22 cellular contexts compared by ENCODE assay signal in genomic region chr22:46416537-46417267, GRCh38.
DNase-seq lines count a peak whose midpoint lies in the region; ATAC-seq and TF ChIP-seq lines count a peak whose summit lies in the region.
"Had no signal": no experiment of that assay in that cellular context is flagged by ENCODE, and none has a peak within 500 bp of the region (broad histone marks: within the 10 kb centered on the region; RNA-seq: fewer than 3 reads in every experiment).

No MANE protein-coding gene starts in this region.

- H3K36me3 Mint-ChIP-seq in brain: no peaks in the 10 kb centered on the region

- peak; percentile 11 to 59 for DNase-seq in cardiac muscle cell (ENCODE audit: low read depth in 1 of 2, low spot score in 1 of 2)
- DNase-seq in left cardiac atrium: no peak
- peak; percentile 95 for DNase-seq in kidney tubule cell (ENCODE audit: low spot score)
- DNase-seq in MV-4-11 (lab: John Stamatoyannopoulos, UW): no peak
- DNase-seq in amniotic stem cell (lab: John Stamatoyannopoulos, UW): no peak
- DNase-seq in DMS114 treated with DMSO at 0.1 percent for 48 hours (lab: John Stamatoyannopoulos, UW; ENCODE audit: unreplicated experiment): no peak
- DNase-seq: activated CD4-positive, alpha-beta T cell treated with anti-CD3 and anti-CD28 coated beads, Interleukin-2, amount 50 U/mL, for 48 hours; activated naive CD4-positive, alpha-beta T cell treated with Interleukin-2 at 50 U/mL for 16 hours; activated T-cell treated with anti-CD3 and anti-CD28 coated beads, Interleukin-2, amount 50 U/mL, for 1 hour; CD4-positive, alpha-beta T cell; DMS79 treated with DMSO at 0.1 percent for 48 hours; erythroblast; glutamatergic neuron; mammary epithelial cell; naive B cell; NCI-H2029; NCI-H446; stimulated activated CD4-positive, alpha-beta T cell treated with anti-CD3 and anti-CD28 coated beads, Interleukin-12 subunit alpha, Interleukin-12 subunit beta, amount 100 ng/mL, for 4 hours had no signal

- H3K27ac ChIP-seq in cardiac muscle cell: peak overlapping the region; percentile 89
- H3K27ac ChIP-seq: suprapubic skin, VCaP had no signal

- H3K4me3 ChIP-seq in cardiac muscle cell: no peak overlapping the region
- H3K4me3 ChIP-seq: suprapubic skin had no signal

- no peaks in the 10 kb centered on the region for H3K36me3 ChIP-seq in cardiac muscle cell

- no peak overlapping the region for H3K4me3 Mint-ChIP-seq in brain
- H3K4me3 Mint-ChIP-seq: CD4-positive, alpha-beta T cell; naive B cell had no signal

- H3K4me1 ChIP-seq in cardiac muscle cell (ENCODE audit: low read depth): peaks cover 23% of the 10 kb centered on the region
- H3K4me1 ChIP-seq: suprapubic skin had no signal

- H3K27ac Mint-ChIP-seq in brain: peak overlapping the region in 3 of 5 experiments; percentile 18 to 41 (median 41)
- H3K27ac Mint-ChIP-seq: CD4-positive, alpha-beta T cell had no signal

- H3K27me3 ChIP-seq in cardiac muscle cell: no peaks in the 10 kb centered on the region
- H3K27me3 ChIP-seq: suprapubic skin had no signal

- intact Hi-C loops in left cardiac atrium (cut with DNase I): no loop called here

- H3K9me3 ChIP-seq in cardiac muscle cell (ENCODE audit: low read depth): no peaks in the 10 kb centered on the region
- H3K9me3 ChIP-seq: suprapubic skin had no signal

- TF ChIP-seq CTCF in cardiac muscle cell (IDR thresholded peaks at IDR 0.05; ENCODE audit: low read depth, low read length) (no peak), brain (conservative IDR thresholded peaks at IDR 0.05) (no peak)

- ATAC-seq in left cardiac atrium (no peak), GM18867 (IDR thresholded peaks at IDR 0.05; ENCODE audit: unreplicated experiment) (no peak)

- H3K4me1 Mint-ChIP-seq in brain: peaks cover 16% of the 10 kb centered on the region

- H3K27me3 Mint-ChIP-seq in brain: no peaks in the 10 kb centered on the region
- H3K27me3 Mint-ChIP-seq: CD4-positive, alpha-beta T cell had no signal

- H3K9me3 Mint-ChIP-seq in brain: no peaks in the 10 kb centered on the region
- H3K9me3 Mint-ChIP-seq: CD4-positive, alpha-beta T cell; naive B cell had no signal

Comparison
In these comparisons a context has a peak if more than half of its experiments do, and no peak if none do; other contexts are left out.
1. DNase-seq: peak in cardiac muscle cell (2 of 2) and kidney tubule cell (single experiment); none in left cardiac atrium (single experiment), MV-4-11 (single experiment), amniotic stem cell (single experiment) and DMS114 treated with DMSO at 0.1 percent for 48 hours (single experiment).